ENCODE assay signal across 16 cellular contexts in the genomic region with DNA sequence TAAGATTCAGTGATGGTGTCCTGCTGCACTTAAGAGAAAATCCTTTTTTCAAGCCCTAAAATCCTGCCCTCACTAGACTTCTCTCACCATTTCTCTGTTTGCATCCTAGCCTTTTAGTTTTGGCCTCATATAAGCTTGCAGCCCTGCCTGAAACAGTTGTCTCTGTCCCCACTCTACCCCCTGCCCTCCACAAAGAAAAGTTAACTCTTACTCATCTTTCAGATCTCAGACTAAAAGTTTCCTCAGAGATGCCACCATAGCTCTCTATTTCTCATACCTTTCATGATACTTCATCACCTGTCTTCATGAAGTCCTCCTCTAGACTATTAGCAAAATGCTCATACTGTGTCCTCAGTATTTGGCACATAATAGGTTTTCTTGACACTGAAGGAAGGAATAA. TPM values are rescaled to one million over a fixed set of nuclear protein-coding genes. Genes with fewer than 3 reads are reported as not detected.
A peak's percentile ranks its signal among the peaks of the same experiment; 100 is the strongest.
DNase-seq lines count a peak whose midpoint lies in the region; ATAC-seq and TF ChIP-seq lines count a peak whose summit lies in the region.
"Had no signal": no experiment of that assay in that cellular context is flagged by ENCODE, and none has a peak within 500 bp of the region (broad histone marks: within the 10 kb centered on the region; RNA-seq: fewer than 3 reads in every experiment).

No MANE protein-coding gene starts in this region.

- no peak for DNase-seq in CD14-positive monocyte (ENCODE audit: low spot score)
- DNase-seq in CD8-positive, alpha-beta memory T cell = no peak
- no peak for DNase-seq in activated naive CD8-positive, alpha-beta T cell treated with anti-CD3 and anti-CD28 coated beads for 36 hours
- DNase-seq in natural killer cell treated with Interleukin-12 subunit alpha and Interleukin-12 subunit beta and Interleukin-15 and Interleukin-18, amount 100 ng/mL, for 72 hours (ENCODE audit: low spot score) = no peak
- no peak for DNase-seq in NCI-H2227 (lab: John Stamatoyannopoulos, UW; ENCODE audit: unreplicated experiment)
- no peak for DNase-seq in stimulated activated CD4-positive, alpha-beta T cell treated with anti-CD3 and anti-CD28 coated beads, Interleukin-4, amount 100 ng/mL, for 4 hours
- DNase-seq in activated T-helper 1 cell treated with anti-CD3 and anti-CD28 coated beads, Interleukin-12 subunit alpha, Interleukin-12 subunit beta, Interleukin-2, Interleukin-4 antibody, amounts not matched to agents 30 ng/mL and 10 ng/mL and 1 ng/mL, durations not matched to agents 14 hours and 24 hours and 36 hours (ENCODE audit: low spot score) = no peak
- DNase-seq: activated CD4-positive, alpha-beta T cell treated with anti-CD3 and anti-CD28 coated beads for 1 hour; activated CD8-positive, alpha-beta memory T cell treated with anti-CD3 and anti-CD28 coated beads, Interleukin-2, amount 10 ng/mL, durations not matched to agents 7 days and 5 days; activated gamma-delta T cell; cerebellar nuclear complex; hippocampal formation; left ventricle myocardium superior; NCI-H187; NCI-H748 treated with DMSO at 0.1 percent for 48 hours; SK-N-SH had no signal

- no peaks in the 10 kb centered on the region for H3K9me3 Mint-ChIP-seq in CD14-positive monocyte
- H3K9me3 Mint-ChIP-seq in CD8-positive, alpha-beta memory T cell = no peaks in the 10 kb centered on the region
- H3K9me3 Mint-ChIP-seq in activated naive CD8-positive, alpha-beta T cell treated with anti-CD3 and anti-CD28 coated beads for 36 hours = peaks cover 2% of the 10 kb centered on the region
- H3K9me3 Mint-ChIP-seq in natural killer cell treated with Interleukin-12 subunit alpha and Interleukin-12 subunit beta and Interleukin-15 and Interleukin-18, amount 100 ng/mL, for 72 hours = no peaks in the 10 kb centered on the region
- H3K9me3 Mint-ChIP-seq in activated T-helper 1 cell treated with anti-CD3 and anti-CD28 coated beads, Interleukin-12 subunit alpha, Interleukin-12 subunit beta, Interleukin-2, Interleukin-4 antibody, amounts not matched to agents 30 ng/mL and 10 ng/mL and 1 ng/mL, durations not matched to agents 14 hours and 24 hours and 36 hours = no peaks in the 10 kb centered on the region

- H3K36me3 Mint-ChIP-seq in CD14-positive monocyte = peaks cover 54 to 77% of the 10 kb centered on the region in 2 donors
- peaks cover 14 to 69% (median 22%) of the 10 kb centered on the region in 3 donors for H3K36me3 Mint-ChIP-seq in CD8-positive, alpha-beta memory T cell
- H3K36me3 Mint-ChIP-seq in activated naive CD8-positive, alpha-beta T cell treated with anti-CD3 and anti-CD28 coated beads for 36 hours = peaks cover 38% of the 10 kb centered on the region
- peaks cover 22% of the 10 kb centered on the region for H3K36me3 Mint-ChIP-seq in natural killer cell treated with Interleukin-12 subunit alpha and Interleukin-12 subunit beta and Interleukin-15 and Interleukin-18, amount 100 ng/mL, for 72 hours
- H3K36me3 Mint-ChIP-seq in activated T-helper 1 cell treated with anti-CD3 and anti-CD28 coated beads, Interleukin-12 subunit alpha, Interleukin-12 subunit beta, Interleukin-2, Interleukin-4 antibody, amounts not matched to agents 30 ng/mL and 10 ng/mL and 1 ng/mL, durations not matched to agents 14 hours and 24 hours and 36 hours (ENCODE audit: low read depth) = peaks cover 37% of the 10 kb centered on the region

- H3K4me1 Mint-ChIP-seq in CD14-positive monocyte = peaks cover 29% of the 10 kb centered on the region
- H3K4me1 Mint-ChIP-seq in CD8-positive, alpha-beta memory T cell = peaks cover 42 to 72% (median 63%) of the 10 kb centered on the region in 3 donors
- peaks cover 36% of the 10 kb centered on the region for H3K4me1 Mint-ChIP-seq in activated naive CD8-positive, alpha-beta T cell treated with anti-CD3 and anti-CD28 coated beads for 36 hours
- peaks cover 28% of the 10 kb centered on the region in 2 donors for H3K4me1 Mint-ChIP-seq in natural killer cell treated with Interleukin-12 subunit alpha and Interleukin-12 subunit beta and Interleukin-15 and Interleukin-18, amount 100 ng/mL, for 72 hours (ENCODE audit: low read depth in 2 of 2)
- H3K4me1 Mint-ChIP-seq in activated T-helper 1 cell treated with anti-CD3 and anti-CD28 coated beads, Interleukin-12 subunit alpha, Interleukin-12 subunit beta, Interleukin-2, Interleukin-4 antibody, amounts not matched to agents 30 ng/mL and 10 ng/mL and 1 ng/mL, durations not matched to agents 14 hours and 24 hours and 36 hours (ENCODE audit: low read depth) = peaks cover 24% of the 10 kb centered on the region

- no peaks in the 10 kb centered on the region for H3K27me3 ChIP-seq in CD8-positive, alpha-beta memory T cell (ENCODE audit: insufficient read depth, low read length, poor library complexity, severe bottlenecking)

- H3K27ac ChIP-seq in CD8-positive, alpha-beta memory T cell (ENCODE audit: low read depth, low read length) = no peak overlapping the region

- no peak for ATAC-seq in natural killer cell treated with Interleukin-12 subunit alpha and Interleukin-12 subunit beta and Interleukin-15 and Interleukin-18, amount 100 ng/mL, for 72 hours

- intact Hi-C loops in CD14-positive monocyte (cut with micrococcal nuclease) = no loop called here
- intact Hi-C loops in activated T-helper 1 cell treated with anti-CD3 and anti-CD28 coated beads, Interleukin-12 subunit alpha, Interleukin-12 subunit beta, Interleukin-2, Interleukin-4 antibody, amounts not matched to agents 30 ng/mL and 10 ng/mL and 1 ng/mL, durations not matched to agents 14 hours and 24 hours and 36 hours (cut with micrococcal nuclease) = loop anchor here (5.0 kb wide), 1 partner anchor 44 kb away; no protein-coding TSS in a partner anchor

- H3K4me3 ChIP-seq in CD8-positive, alpha-beta memory T cell (ENCODE audit: low read length) = no peak overlapping the region

- CTCF ChIA-PET in CD8-positive, alpha-beta memory T cell (lab: Charles Lee) = interaction anchor here (1.0 kb wide), 1 partner anchor 139 kb away, joined by 4 read pairs; no protein-coding TSS in a partner anchor

- no peaks in the 10 kb centered on the region for H3K9me3 ChIP-seq in CD8-positive, alpha-beta memory T cell (ENCODE audit: low read length)
- H3K9me3 ChIP-seq: SK-N-SH had no signal

- POLR2A ChIA-PET in CD8-positive, alpha-beta memory T cell (lab: Charles Lee) = interaction anchor here (0.9 kb wide), 1 partner anchor 139 kb away, joined by 4 read pairs; no protein-coding TSS in a partner anchor

- peaks cover 28% of the 10 kb centered on the region for H3K36me3 ChIP-seq in CD8-positive, alpha-beta memory T cell (ENCODE audit: insufficient read depth, low read length)

- peaks cover 24% of the 10 kb centered on the region for H3K4me1 ChIP-seq in CD8-positive, alpha-beta memory T cell (ENCODE audit: insufficient read depth, low read length)

- H3K4me3 Mint-ChIP-seq in CD14-positive monocyte = no peak overlapping the region
- H3K4me3 Mint-ChIP-seq in CD8-positive, alpha-beta memory T cell = peak overlapping the region in 2 of 7 donors; percentile 20 to 26
- no peak overlapping the region for H3K4me3 Mint-ChIP-seq in activated naive CD8-positive, alpha-beta T cell treated with anti-CD3 and anti-CD28 coated beads for 36 hours
- no peak overlapping the region for H3K4me3 Mint-ChIP-seq in natural killer cell treated with Interleukin-12 subunit alpha and Interleukin-12 subunit beta and Interleukin-15 and Interleukin-18, amount 100 ng/mL, for 72 hours
- H3K4me3 Mint-ChIP-seq in activated T-helper 1 cell treated with anti-CD3 and anti-CD28 coated beads, Interleukin-12 subunit alpha, Interleukin-12 subunit beta, Interleukin-2, Interleukin-4 antibody, amounts not matched to agents 30 ng/mL and 10 ng/mL and 1 ng/mL, durations not matched to agents 14 hours and 24 hours and 36 hours = no peak overlapping the region
- H3K4me3 Mint-ChIP-seq: activated CD8-positive, alpha-beta memory T cell treated with anti-CD3 and anti-CD28 coated beads, Interleukin-2, amount 10 ng/mL, durations not matched to agents 7 days and 5 days had no signal

- TF ChIP-seq CTCF in CD14-positive monocyte (IDR thresholded peaks at IDR 0.05) = no peak

- H3K27ac Mint-ChIP-seq in CD14-positive monocyte = peak overlapping the region in 5 of 7 donors; percentile 2 to 65 (median 44)
- H3K27ac Mint-ChIP-seq in CD8-positive, alpha-beta memory T cell = peak overlapping the region in 7 of 8 donors; percentile 4 to 90 (median 47)
- peak overlapping the region; percentile 62 for H3K27ac Mint-ChIP-seq in activated naive CD8-positive, alpha-beta T cell treated with anti-CD3 and anti-CD28 coated beads for 36 hours
- peak overlapping the region; percentile 69 to 83 for H3K27ac Mint-ChIP-seq in natural killer cell treated with Interleukin-12 subunit alpha and Interleukin-12 subunit beta and Interleukin-15 and Interleukin-18, amount 100 ng/mL, for 72 hours
- no peak overlapping the region for H3K27ac Mint-ChIP-seq in activated T-helper 1 cell treated with anti-CD3 and anti-CD28 coated beads, Interleukin-12 subunit alpha, Interleukin-12 subunit beta, Interleukin-2, Interleukin-4 antibody, amounts not matched to agents 30 ng/mL and 10 ng/mL and 1 ng/mL, durations not matched to agents 14 hours and 24 hours and 36 hours
- H3K27ac Mint-ChIP-seq: activated CD8-positive, alpha-beta memory T cell treated with anti-CD3 and anti-CD28 coated beads, Interleukin-2, amount 10 ng/mL, durations not matched to agents 7 days and 5 days had no signal

- no peaks in the 10 kb centered on the region for H3K27me3 Mint-ChIP-seq in CD14-positive monocyte (ENCODE audit: low read depth in 3 of 3)
- peaks cover 0 to 2% of the 10 kb centered on the region in 2 donors for H3K27me3 Mint-ChIP-seq in CD8-positive, alpha-beta memory T cell
- H3K27me3 Mint-ChIP-seq in activated naive CD8-positive, alpha-beta T cell treated with anti-CD3 and anti-CD28 coated beads for 36 hours = no peaks in the 10 kb centered on the region
- no peaks in the 10 kb centered on the region for H3K27me3 Mint-ChIP-seq in natural killer cell treated with Interleukin-12 subunit alpha and Interleukin-12 subunit beta and Interleukin-15 and Interleukin-18, amount 100 ng/mL, for 72 hours
- no peaks in the 10 kb centered on the region for H3K27me3 Mint-ChIP-seq in activated T-helper 1 cell treated with anti-CD3 and anti-CD28 coated beads, Interleukin-12 subunit alpha, Interleukin-12 subunit beta, Interleukin-2, Interleukin-4 antibody, amounts not matched to agents 30 ng/mL and 10 ng/mL and 1 ng/mL, durations not matched to agents 14 hours and 24 hours and 36 hours (ENCODE audit: insufficient read depth)
- H3K27me3 Mint-ChIP-seq: activated CD8-positive, alpha-beta memory T cell treated with anti-CD3 and anti-CD28 coated beads, Interleukin-2, amount 10 ng/mL, durations not matched to agents 7 days and 5 days had no signal

RNA-seq across cellular contexts. Expression of gene ITM2B, which starts 33.1 kb away (rescaled TPM):
- polyA plus RNA-seq in CD14-positive monocyte = 1,000 to 10,000 TPM; 1,502 to 1,657 TPM
- total RNA-seq in CD8-positive, alpha-beta memory T cell = 100 to 1,000 TPM; 122 to 127 TPM
- polyA plus RNA-seq in CD8-positive, alpha-beta memory T cell = 1,289 TPM
- total RNA-seq in activated naive CD8-positive, alpha-beta T cell treated with anti-CD3 and anti-CD28 coated beads for 36 hours = 10 to 100 TPM; 90.7 to 95.9 TPM
- total RNA-seq in natural killer cell treated with Interleukin-12 subunit alpha and Interleukin-12 subunit beta and Interleukin-15 and Interleukin-18, amount 100 ng/mL, for 72 hours = 100 to 1,000 TPM in 1 of 2 donors, 10 to 100 TPM in 1; 97.0 to 166 TPM
- 56.2 and 61.2 TPM in 2 replicates for total RNA-seq in activated T-helper 1 cell treated with anti-CD3 and anti-CD28 coated beads, Interleukin-12 subunit alpha, Interleukin-12 subunit beta, Interleukin-2, Interleukin-4 antibody, amounts not matched to agents 30 ng/mL and 10 ng/mL and 1 ng/mL, durations not matched to agents 14 hours and 24 hours and 36 hours

RNA-seq across cellular contexts. Expression of gene RB1, which starts 37.4 kb away (rescaled TPM):
- 10 to 100 TPM; 29.9 to 38.8 TPM for polyA plus RNA-seq in CD14-positive monocyte
- total RNA-seq in CD8-positive, alpha-beta memory T cell = 10 to 100 TPM; 38.2 to 38.9 TPM
- polyA plus RNA-seq in CD8-positive, alpha-beta memory T cell = 16.8 TPM
- 10 to 100 TPM; 33.0 to 33.7 TPM for total RNA-seq in activated naive CD8-positive, alpha-beta T cell treated with anti-CD3 and anti-CD28 coated beads for 36 hours
- total RNA-seq in natural killer cell treated with Interleukin-12 subunit alpha and Interleukin-12 subunit beta and Interleukin-15 and Interleukin-18, amount 100 ng/mL, for 72 hours = 10 to 100 TPM; 36.0 to 40.3 TPM
- 26.5 and 28.6 TPM in 2 replicates for total RNA-seq in activated T-helper 1 cell treated with anti-CD3 and anti-CD28 coated beads, Interleukin-12 subunit alpha, Interleukin-12 subunit beta, Interleukin-2, Interleukin-4 antibody, amounts not matched to agents 30 ng/mL and 10 ng/mL and 1 ng/mL, durations not matched to agents 14 hours and 24 hours and 36 hours
